In the genomic region with DNA sequence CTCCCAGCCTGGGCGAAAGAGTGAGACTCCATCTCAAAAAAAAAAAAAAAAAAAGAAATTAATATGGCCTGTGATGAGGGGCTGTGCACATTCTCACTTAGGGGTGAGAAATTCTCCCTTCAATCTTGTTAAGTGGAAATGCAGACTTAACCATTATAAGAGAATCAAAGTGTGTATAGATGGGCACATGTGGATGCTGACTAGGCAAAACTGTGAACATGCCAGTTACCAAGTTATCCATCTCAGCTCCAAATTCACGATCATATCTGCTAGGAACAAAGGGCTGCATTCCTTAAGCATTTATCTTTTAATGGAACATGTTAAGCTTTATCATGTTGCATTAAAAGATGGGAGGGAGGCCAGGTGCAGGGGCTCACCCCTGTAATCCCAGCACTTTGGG, we compare ENCODE assay signal across 9 cellular contexts. TPM values are rescaled to one million over a fixed set of nuclear protein-coding genes. Genes with fewer than 3 reads are reported as not detected.
"Had no signal": no experiment of that assay in that cellular context is flagged by ENCODE, and none has a peak within 500 bp of the region (broad histone marks: within the 10 kb centered on the region; RNA-seq: fewer than 3 reads in every experiment).

No MANE protein-coding gene starts in this region.

- FAIRE-seq: H1, H54, HTR-8/SVneo had no signal

- H3K9ac ChIP-seq: KMS-11 had no signal

- H3K4me2 ChIP-seq: GM23338, KMS-11 had no signal

- H2AFZ ChIP-seq: GM23338 had no signal

- DNase-seq: H9, HCEC 1CT, KBM-7 had no signal

- H3K4me3 ChIP-seq: GM23338 had no signal

- ATAC-seq: GM23338 had no signal

- H3K27ac ChIP-seq: KMS-11 had no signal

RNA-seq across cellular contexts. Expression of gene ZNF560, which starts 4.3 kb away (rescaled TPM):
- total RNA-seq: H1, H9, HT-29 had no signal
- polyA plus RNA-seq: GM23338 had no signal
